In the genomic region with DNA sequence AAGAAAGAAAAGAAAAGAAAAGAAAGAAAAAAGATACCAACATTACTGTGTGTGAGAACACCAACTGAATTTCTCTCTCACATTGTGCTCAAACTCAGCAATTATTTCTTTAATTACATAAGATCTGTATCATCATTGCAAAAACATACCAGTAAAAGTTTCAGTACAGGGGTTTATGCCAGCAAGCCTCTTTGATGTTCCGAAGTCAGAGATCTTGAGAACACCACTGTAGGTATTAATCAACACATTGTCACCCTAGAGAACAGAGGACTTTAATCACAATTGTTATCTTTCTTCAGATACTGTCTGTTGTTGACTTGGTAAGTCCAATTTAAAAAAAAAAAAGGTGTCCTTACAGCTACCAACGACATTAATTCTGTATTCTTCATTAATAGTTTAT, we compare ENCODE assay signal across 1 cellular context.
TF ChIP-seq lines count a peak whose summit lies in the region.

No MANE protein-coding gene starts in this region.

TF ChIP-seq in HCT116, 20 proteins besides CTCF, POLR2A, EP300 and RAD21 (continued from another document):
- TF ChIP-seq, protein P1, sequence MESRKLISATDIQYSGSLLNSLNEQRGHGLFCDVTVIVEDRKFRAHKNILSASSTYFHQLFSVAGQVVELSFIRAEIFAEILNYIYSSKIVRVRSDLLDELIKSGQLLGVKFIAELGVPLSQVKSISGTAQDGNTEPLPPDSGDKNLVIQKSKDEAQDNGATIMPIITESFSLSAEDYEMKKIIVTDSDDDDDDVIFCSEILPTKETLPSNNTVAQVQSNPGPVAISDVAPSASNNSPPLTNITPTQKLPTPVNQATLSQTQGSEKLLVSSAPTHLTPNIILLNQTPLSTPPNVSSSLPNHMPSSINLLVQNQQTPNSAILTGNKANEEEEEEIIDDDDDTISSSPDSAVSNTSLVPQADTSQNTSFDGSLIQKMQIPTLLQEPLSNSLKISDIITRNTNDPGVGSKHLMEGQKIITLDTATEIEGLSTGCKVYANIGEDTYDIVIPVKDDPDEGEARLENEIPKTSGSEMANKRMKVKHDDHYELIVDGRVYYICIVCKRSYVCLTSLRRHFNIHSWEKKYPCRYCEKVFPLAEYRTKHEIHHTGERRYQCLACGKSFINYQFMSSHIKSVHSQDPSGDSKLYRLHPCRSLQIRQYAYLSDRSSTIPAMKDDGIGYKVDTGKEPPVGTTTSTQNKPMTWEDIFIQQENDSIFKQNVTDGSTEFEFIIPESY (IDR thresholded peaks at IDR 0.05; ENCODE audit: extremely low read depth, insufficient replicate concordance, low read length) = no peak
- no peak for TF ChIP-seq ZNF274 (IDR thresholded peaks at IDR 0.05; ENCODE audit: low read depth, low read length)
- peak; percentile 68 for TF ChIP-seq TCF7L2 (IDR thresholded peaks at IDR 0.05; ENCODE audit: borderline replicate concordance, extremely low read depth, insufficient read depth, insufficient read length)
- no peak for TF ChIP-seq EZH2phosphoT487 (IDR thresholded peaks at IDR 0.05; ENCODE audit: borderline replicate concordance)
TF ChIP-seq in HCT116: peak in this region for 4.
